8 cellular contexts compared by ENCODE assay signal in the genomic region with DNA sequence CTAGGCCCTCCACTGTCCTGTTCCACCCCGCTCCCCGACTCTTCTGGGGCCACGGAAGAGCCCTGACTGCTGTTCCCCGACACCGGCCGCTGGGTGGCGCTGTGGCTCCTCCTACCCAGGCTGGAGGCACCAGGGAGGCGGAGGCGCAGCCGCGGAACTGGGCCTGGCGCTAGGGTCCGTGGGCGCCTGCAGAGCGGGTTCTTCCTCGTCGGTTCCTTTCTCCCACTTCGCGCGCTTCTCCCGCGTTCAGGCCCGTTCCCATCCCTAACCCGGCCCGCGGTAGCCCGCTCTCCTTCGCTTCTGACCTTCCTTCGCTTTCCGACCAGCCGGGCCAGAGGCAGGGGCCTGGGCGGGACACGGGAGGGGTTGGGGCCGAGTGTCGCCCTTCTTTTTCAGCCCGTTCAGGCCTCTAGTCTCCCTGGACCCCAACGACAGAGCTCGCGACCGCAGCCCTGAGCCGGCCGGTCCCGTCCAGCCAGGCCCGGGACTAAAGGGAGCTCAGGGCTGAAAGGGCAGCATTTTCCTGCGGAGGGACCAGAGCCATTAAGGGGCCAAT. TPM values are rescaled to one million over a fixed set of nuclear protein-coding genes. Genes with fewer than 3 reads are reported as not detected.
DNase-seq lines count a peak whose midpoint lies in the region; ATAC-seq, FAIRE-seq and TF ChIP-seq lines count a peak whose summit lies in the region.

No MANE protein-coding gene starts in this region.

- H3K27ac ChIP-seq in A549 (peak overlapping the region; percentile 74 to 87), SJCRH30 (no peak overlapping the region)

- TF ChIP-seq CTCF in A549 (IDR thresholded peaks at IDR 0.05) (peak; percentile 68), type B pancreatic cell (conservative IDR thresholded peaks at IDR 0.05) (peak; percentile 85)

- no peak for TF ChIP-seq EP300 in A549 (IDR thresholded peaks at IDR 0.05)

- peak overlapping the region; percentile 24 for H3K4me3 Mint-ChIP-seq in activated naive CD4-positive, alpha-beta T cell treated with anti-CD3 and anti-CD28 coated beads, Interleukin-2, amount 50 U/mL, for 24 hours
- H3K4me3 Mint-ChIP-seq in type B pancreatic cell: peak overlapping the region; percentile 79

- H3K27ac Mint-ChIP-seq in activated naive CD4-positive, alpha-beta T cell treated with anti-CD3 and anti-CD28 coated beads, Interleukin-2, amount 50 U/mL, for 24 hours: no peak overlapping the region
- H3K27ac Mint-ChIP-seq in type B pancreatic cell: no peak overlapping the region

- peaks cover 12% of the 10 kb centered on the region for H3K4me1 Mint-ChIP-seq in activated naive CD4-positive, alpha-beta T cell treated with anti-CD3 and anti-CD28 coated beads, Interleukin-2, amount 50 U/mL, for 24 hours
- no peaks in the 10 kb centered on the region for H3K4me1 Mint-ChIP-seq in type B pancreatic cell (ENCODE audit: unreplicated experiment)

- WGBS in A549 (ENCODE audit: missing lambda C conversion rate): 10% methylated on average over 8 of the region's 45 CpGs

- no peaks in the 10 kb centered on the region for H3K36me3 ChIP-seq in SJCRH30

- H3K9me3 Mint-ChIP-seq in activated naive CD4-positive, alpha-beta T cell treated with anti-CD3 and anti-CD28 coated beads, Interleukin-2, amount 50 U/mL, for 24 hours: no peaks in the 10 kb centered on the region
- no peaks in the 10 kb centered on the region for H3K9me3 Mint-ChIP-seq in type B pancreatic cell

- CTCF ChIA-PET in A549 (lab: Yijun Ruan, JAX): interaction anchor here (0.6 to 2.9 kb wide), 21 partner anchors 9 to 594 kb away, joined by 3 to 28 read pairs (median 5); partner anchors contain the start of gene IGBP1

- no peaks in the 10 kb centered on the region for H3K27me3 Mint-ChIP-seq in activated naive CD4-positive, alpha-beta T cell treated with anti-CD3 and anti-CD28 coated beads, Interleukin-2, amount 50 U/mL, for 24 hours
- no peaks in the 10 kb centered on the region for H3K27me3 Mint-ChIP-seq in type B pancreatic cell

- H3K4me2 ChIP-seq in A549: peak overlapping the region; percentile 98

- peak; percentile 61 to 70 for DNase-seq in A549 (ENCODE audit: low read depth in 1 of 2, low spot score in 1 of 2)
- peak; percentile 25 to 53 for DNase-seq in SJCRH30
- DNase-seq in head of caudate nucleus: peak; percentile 28 to 89 (median 69)
- DNase-seq in posterior vena cava (ENCODE audit: low spot score): peak; percentile 93
- peak; percentile 83 for DNase-seq in type B pancreatic cell (ENCODE audit: extremely low spot score, unreplicated experiment)

- POLR2A ChIA-PET in A549 (lab: Yijun Ruan, JAX): no interaction called here

- no peaks in the 10 kb centered on the region for H3K9me3 ChIP-seq in A549
- no peaks in the 10 kb centered on the region for H3K9me3 ChIP-seq in SJCRH30 (replicated peaks)

- H3K4me3 ChIP-seq in A549 (peak overlapping the region; percentile 55), SJCRH30 (no peak overlapping the region)

- intact Hi-C loops in head of caudate nucleus (cut with DNase I) (loop anchor here (2.0 to 10.0 kb wide), 2 partner anchors 78 to 496 kb away; partner anchors contain the start of gene EDA), posterior vena cava (cut with DNase I) (loop anchor here in 1 of 2 donors (5.0 to 10.0 kb wide), 2 partner anchors 494 to 556 kb away; no protein-coding TSS in a partner anchor)

- peak; percentile 75 to 83 for TF ChIP-seq RAD21 in A549 (conservative IDR thresholded peaks at IDR 0.05 in 1 of 2, IDR thresholded peaks at IDR 0.05 in 1 of 2)

- no peaks in the 10 kb centered on the region for H3K27me3 ChIP-seq in SJCRH30

- ATAC-seq in A549: peak; percentile 99 to 100
- ATAC-seq in GM18520 (IDR thresholded peaks at IDR 0.05; ENCODE audit: unreplicated experiment): peak; percentile 67
- peak; percentile 61 for ATAC-seq in HG03196 (IDR thresholded peaks at IDR 0.05; ENCODE audit: unreplicated experiment)

- no peak for FAIRE-seq in A549 (lab: Jason Lieb, UNC)

- no peak for TF ChIP-seq POLR2A in A549 (IDR thresholded peaks at IDR 0.05; ENCODE audit: low read length)

- no peaks in the 10 kb centered on the region for H3K36me3 Mint-ChIP-seq in activated naive CD4-positive, alpha-beta T cell treated with anti-CD3 and anti-CD28 coated beads, Interleukin-2, amount 50 U/mL, for 24 hours
- no peaks in the 10 kb centered on the region for H3K36me3 Mint-ChIP-seq in type B pancreatic cell

- H3K4me1 ChIP-seq in A549 (no peaks in the 10 kb centered on the region), SJCRH30 (no peaks in the 10 kb centered on the region)

TF ChIP-seq in A549, 52 proteins besides CTCF, POLR2A, EP300 and RAD21:
- no peak for TF ChIP-seq POLR2AphosphoS2 (conservative IDR thresholded peaks at IDR 0.05; ENCODE audit: low read length)
- peak; percentile 67 for TF ChIP-seq SMC3 (IDR thresholded peaks at IDR 0.05)

RNA-seq across cellular contexts. Expression of gene NALF2, which starts 34.3 kb away (rescaled TPM):
- polyA plus RNA-seq in A549 (2011; rRNA removed) (1.4 and 1.9 TPM in 2 replicates), A549 (2017; fragmentation: RNase III; extraction: RNeasy Plus Mini Kit Qiagen cat#74134 plus additional on column Dnase treatment) (1.7 to 2.2 TPM (median 2.1 TPM) in 3 replicates)
- 1.3 and 1.7 TPM in 2 replicates for polyA plus RNA-seq in A549 (2012; cell fraction: cytosol; rRNA removed)
- 1.1 and 1.2 TPM in 2 replicates for polyA plus RNA-seq in A549 (2012; cell fraction: nucleus; rRNA removed)
- 1.4 and 1.7 TPM in 2 replicates for polyA minus RNA-seq in A549 (2011; rRNA and poly(A)+ RNA removed)
- not detected in 2 replicates for total RNA-seq in SJCRH30 (2014; rRNA removed; shearing (Covaris generic))
- total RNA-seq in posterior vena cava (under 1 TPM; 0.23 to 0.48 TPM), type B pancreatic cell (ENCODE audit: low replicate concordance) (1.8 and 3.4 TPM in 2 replicates)

Comparison
In these comparisons a context has a peak if more than half of its experiments do, and no peak if none do; other contexts are left out.
1. DNase-seq: peak in every context shown above with its lines; median percentile 93 in posterior vena cava; 83 in type B pancreatic cell; 69 in head of caudate nucleus; 66 in A549; 39 in SJCRH30.